In the genomic region with DNA sequence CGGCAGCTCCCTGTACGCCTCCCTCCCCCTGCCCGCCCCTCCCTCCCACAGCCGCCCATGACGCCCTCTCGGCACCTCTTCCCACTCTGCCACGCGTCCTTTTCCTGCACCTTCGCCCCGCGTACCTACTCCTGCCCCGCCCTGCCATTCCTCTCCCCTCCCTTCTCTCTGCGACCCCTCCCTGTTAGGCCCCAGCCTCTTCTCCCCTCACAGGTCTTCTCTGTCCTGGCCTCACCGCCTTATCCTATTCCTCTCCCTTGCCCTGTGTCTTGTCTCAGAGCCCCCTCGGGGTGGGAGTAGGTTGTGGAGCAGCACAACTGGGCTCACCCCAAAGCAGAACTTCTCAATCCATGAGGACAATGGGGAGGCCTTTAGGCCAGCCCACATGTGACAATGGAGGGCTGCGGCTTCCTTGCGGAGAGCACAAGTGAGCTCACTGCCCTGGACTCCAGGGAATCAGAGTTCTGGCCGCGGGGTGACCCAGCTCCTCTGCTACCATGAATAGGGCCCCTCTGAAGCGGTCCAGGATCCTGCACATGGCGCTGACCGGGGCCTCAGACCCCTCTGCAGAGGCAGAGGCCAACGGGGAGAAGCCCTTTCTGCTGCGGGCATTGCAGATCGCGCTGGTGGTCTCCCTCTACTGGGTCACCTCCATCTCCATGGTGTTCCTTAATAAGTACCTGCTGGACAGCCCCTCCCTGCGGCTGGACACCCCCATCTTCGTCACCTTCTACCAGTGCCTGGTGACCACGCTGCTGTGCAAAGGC, we compare ENCODE assay signal across 1 cellular context.
TF ChIP-seq lines count a peak whose summit lies in the region.

No MANE protein-coding gene starts in this region.

TF ChIP-seq in HepG2, 621 proteins besides CTCF, POLR2A, EP300 and RAD21 (continued from another document and continues in another):
- TF ChIP-seq ZNF775 (CRISPR knock-in tag; IDR thresholded peaks at IDR 0.05; ENCODE audit: borderline replicate concordance): no peak
- TF ChIP-seq, protein P1, sequence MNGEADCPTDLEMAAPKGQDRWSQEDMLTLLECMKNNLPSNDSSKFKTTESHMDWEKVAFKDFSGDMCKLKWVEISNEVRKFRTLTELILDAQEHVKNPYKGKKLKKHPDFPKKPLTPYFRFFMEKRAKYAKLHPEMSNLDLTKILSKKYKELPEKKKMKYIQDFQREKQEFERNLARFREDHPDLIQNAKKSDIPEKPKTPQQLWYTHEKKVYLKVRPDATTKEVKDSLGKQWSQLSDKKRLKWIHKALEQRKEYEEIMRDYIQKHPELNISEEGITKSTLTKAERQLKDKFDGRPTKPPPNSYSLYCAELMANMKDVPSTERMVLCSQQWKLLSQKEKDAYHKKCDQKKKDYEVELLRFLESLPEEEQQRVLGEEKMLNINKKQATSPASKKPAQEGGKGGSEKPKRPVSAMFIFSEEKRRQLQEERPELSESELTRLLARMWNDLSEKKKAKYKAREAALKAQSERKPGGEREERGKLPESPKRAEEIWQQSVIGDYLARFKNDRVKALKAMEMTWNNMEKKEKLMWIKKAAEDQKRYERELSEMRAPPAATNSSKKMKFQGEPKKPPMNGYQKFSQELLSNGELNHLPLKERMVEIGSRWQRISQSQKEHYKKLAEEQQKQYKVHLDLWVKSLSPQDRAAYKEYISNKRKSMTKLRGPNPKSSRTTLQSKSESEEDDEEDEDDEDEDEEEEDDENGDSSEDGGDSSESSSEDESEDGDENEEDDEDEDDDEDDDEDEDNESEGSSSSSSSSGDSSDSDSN (CRISPR knock-in tag; IDR thresholded peaks at IDR 0.05): peak; percentile 25
- TF ChIP-seq ZNF235 (CRISPR knock-in tag; IDR thresholded peaks at IDR 0.05; ENCODE audit: borderline replicate concordance): 0 out of 2 replicates have a peak, but pooled peaks have one; percentile 79
- TF ChIP-seq ZNF75D (CRISPR knock-in tag; IDR thresholded peaks at IDR 0.05; ENCODE audit: borderline replicate concordance): no peak
- 0 out of 2 replicates have a peak, but pooled peaks have one; percentile 75 for TF ChIP-seq ZNF33B (CRISPR knock-in tag; IDR thresholded peaks at IDR 0.05)
- TF ChIP-seq ZNF510 (CRISPR knock-in tag; IDR thresholded peaks at IDR 0.05; ENCODE audit: low read depth): no peak
- no peak for TF ChIP-seq TGIF2 (CRISPR knock-in tag; IDR thresholded peaks at IDR 0.05)
- TF ChIP-seq ZNF234 (CRISPR knock-in tag; conservative IDR thresholded peaks at IDR 0.05): no peak
- 0 out of 2 replicates have a peak, but pooled peaks have one; percentile 33 for TF ChIP-seq ZNF589 (CRISPR knock-in tag; conservative IDR thresholded peaks at IDR 0.05)
- no peak for TF ChIP-seq ZNF441 (CRISPR knock-in tag; IDR thresholded peaks at IDR 0.05; ENCODE audit: borderline replicate concordance)
- TF ChIP-seq PAX8 (CRISPR knock-in tag; IDR thresholded peaks at IDR 0.05; ENCODE audit: borderline replicate concordance): no peak
- TF ChIP-seq TAF1 (CRISPR knock-in tag; IDR thresholded peaks at IDR 0.05): no peak
- TF ChIP-seq ZNF563 (CRISPR knock-in tag; IDR thresholded peaks at IDR 0.05): peak; percentile 81
- TF ChIP-seq ZNF12 (CRISPR knock-in tag; IDR thresholded peaks at IDR 0.05): no peak
- no peak for TF ChIP-seq HNRNPLL (IDR thresholded peaks at IDR 0.05; ENCODE audit: low read depth, low read length, poor library complexity, severe bottlenecking)
- no peak for TF ChIP-seq XRCC5 (optimal IDR thresholded peaks at IDR 0.05; ENCODE audit: low read length)
- peak; percentile 70 for TF ChIP-seq ZFX (CRISPR knock-in tag; IDR thresholded peaks at IDR 0.05; ENCODE audit: low read depth)
- TF ChIP-seq, protein P2, sequence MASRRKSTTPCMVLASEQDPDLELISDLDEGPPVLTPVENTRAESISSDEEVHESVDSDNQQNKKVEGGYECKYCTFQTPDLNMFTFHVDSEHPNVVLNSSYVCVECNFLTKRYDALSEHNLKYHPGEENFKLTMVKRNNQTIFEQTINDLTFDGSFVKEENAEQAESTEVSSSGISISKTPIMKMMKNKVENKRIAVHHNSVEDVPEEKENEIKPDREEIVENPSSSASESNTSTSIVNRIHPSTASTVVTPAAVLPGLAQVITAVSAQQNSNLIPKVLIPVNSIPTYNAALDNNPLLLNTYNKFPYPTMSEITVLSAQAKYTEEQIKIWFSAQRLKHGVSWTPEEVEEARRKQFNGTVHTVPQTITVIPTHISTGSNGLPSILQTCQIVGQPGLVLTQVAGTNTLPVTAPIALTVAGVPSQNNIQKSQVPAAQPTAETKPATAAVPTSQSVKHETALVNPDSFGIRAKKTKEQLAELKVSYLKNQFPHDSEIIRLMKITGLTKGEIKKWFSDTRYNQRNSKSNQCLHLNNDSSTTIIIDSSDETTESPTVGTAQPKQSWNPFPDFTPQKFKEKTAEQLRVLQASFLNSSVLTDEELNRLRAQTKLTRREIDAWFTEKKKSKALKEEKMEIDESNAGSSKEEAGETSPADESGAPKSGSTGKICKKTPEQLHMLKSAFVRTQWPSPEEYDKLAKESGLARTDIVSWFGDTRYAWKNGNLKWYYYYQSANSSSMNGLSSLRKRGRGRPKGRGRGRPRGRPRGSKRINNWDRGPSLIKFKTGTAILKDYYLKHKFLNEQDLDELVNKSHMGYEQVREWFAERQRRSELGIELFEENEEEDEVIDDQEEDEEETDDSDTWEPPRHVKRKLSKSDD (CRISPR knock-in tag; IDR thresholded peaks at IDR 0.05; ENCODE audit: low read depth): no peak
- TF ChIP-seq ARNTL (CRISPR knock-in tag; IDR thresholded peaks at IDR 0.05): no peak
- TF ChIP-seq, protein P3, sequence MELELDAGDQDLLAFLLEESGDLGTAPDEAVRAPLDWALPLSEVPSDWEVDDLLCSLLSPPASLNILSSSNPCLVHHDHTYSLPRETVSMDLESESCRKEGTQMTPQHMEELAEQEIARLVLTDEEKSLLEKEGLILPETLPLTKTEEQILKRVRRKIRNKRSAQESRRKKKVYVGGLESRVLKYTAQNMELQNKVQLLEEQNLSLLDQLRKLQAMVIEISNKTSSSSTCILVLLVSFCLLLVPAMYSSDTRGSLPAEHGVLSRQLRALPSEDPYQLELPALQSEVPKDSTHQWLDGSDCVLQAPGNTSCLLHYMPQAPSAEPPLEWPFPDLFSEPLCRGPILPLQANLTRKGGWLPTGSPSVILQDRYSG (CRISPR knock-in tag; IDR thresholded peaks at IDR 0.05): no peak
- TF ChIP-seq, protein P4, sequence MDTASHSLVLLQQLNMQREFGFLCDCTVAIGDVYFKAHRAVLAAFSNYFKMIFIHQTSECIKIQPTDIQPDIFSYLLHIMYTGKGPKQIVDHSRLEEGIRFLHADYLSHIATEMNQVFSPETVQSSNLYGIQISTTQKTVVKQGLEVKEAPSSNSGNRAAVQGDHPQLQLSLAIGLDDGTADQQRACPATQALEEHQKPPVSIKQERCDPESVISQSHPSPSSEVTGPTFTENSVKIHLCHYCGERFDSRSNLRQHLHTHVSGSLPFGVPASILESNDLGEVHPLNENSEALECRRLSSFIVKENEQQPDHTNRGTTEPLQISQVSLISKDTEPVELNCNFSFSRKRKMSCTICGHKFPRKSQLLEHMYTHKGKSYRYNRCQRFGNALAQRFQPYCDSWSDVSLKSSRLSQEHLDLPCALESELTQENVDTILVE (CRISPR knock-in tag; IDR thresholded peaks at IDR 0.05): no peak
- no peak for TF ChIP-seq NR2F6 (IDR thresholded peaks at IDR 0.05)
- TF ChIP-seq NR2F6 (CRISPR knock-in tag; IDR thresholded peaks at IDR 0.05): no peak
- TF ChIP-seq HOXD1 (CRISPR knock-in tag; IDR thresholded peaks at IDR 0.05): no peak
- TF ChIP-seq HNRNPH1 (optimal IDR thresholded peaks at IDR 0.05; ENCODE audit: low read depth, low read length): no peak
- TF ChIP-seq GATA4 (IDR thresholded peaks at IDR 0.05; ENCODE audit: borderline replicate concordance, low read depth): no peak
- no peak for TF ChIP-seq REPIN1 (CRISPR knock-in tag; IDR thresholded peaks at IDR 0.05; ENCODE audit: borderline replicate concordance, low read depth)
- TF ChIP-seq, protein P5, sequence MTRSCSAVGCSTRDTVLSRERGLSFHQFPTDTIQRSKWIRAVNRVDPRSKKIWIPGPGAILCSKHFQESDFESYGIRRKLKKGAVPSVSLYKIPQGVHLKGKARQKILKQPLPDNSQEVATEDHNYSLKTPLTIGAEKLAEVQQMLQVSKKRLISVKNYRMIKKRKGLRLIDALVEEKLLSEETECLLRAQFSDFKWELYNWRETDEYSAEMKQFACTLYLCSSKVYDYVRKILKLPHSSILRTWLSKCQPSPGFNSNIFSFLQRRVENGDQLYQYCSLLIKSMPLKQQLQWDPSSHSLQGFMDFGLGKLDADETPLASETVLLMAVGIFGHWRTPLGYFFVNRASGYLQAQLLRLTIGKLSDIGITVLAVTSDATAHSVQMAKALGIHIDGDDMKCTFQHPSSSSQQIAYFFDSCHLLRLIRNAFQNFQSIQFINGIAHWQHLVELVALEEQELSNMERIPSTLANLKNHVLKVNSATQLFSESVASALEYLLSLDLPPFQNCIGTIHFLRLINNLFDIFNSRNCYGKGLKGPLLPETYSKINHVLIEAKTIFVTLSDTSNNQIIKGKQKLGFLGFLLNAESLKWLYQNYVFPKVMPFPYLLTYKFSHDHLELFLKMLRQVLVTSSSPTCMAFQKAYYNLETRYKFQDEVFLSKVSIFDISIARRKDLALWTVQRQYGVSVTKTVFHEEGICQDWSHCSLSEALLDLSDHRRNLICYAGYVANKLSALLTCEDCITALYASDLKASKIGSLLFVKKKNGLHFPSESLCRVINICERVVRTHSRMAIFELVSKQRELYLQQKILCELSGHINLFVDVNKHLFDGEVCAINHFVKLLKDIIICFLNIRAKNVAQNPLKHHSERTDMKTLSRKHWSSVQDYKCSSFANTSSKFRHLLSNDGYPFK (CRISPR knock-in tag; IDR thresholded peaks at IDR 0.05; ENCODE audit: borderline replicate concordance): no peak
- no peak for TF ChIP-seq ISL2 (CRISPR knock-in tag; IDR thresholded peaks at IDR 0.05)
- 0 out of 2 replicates have a peak, but pooled peaks have one; percentile 43 for TF ChIP-seq HOXA9 (CRISPR knock-in tag; IDR thresholded peaks at IDR 0.05; ENCODE audit: borderline replicate concordance)
- no peak for TF ChIP-seq NFYC (CRISPR knock-in tag; IDR thresholded peaks at IDR 0.05)
- TF ChIP-seq, protein P6, sequence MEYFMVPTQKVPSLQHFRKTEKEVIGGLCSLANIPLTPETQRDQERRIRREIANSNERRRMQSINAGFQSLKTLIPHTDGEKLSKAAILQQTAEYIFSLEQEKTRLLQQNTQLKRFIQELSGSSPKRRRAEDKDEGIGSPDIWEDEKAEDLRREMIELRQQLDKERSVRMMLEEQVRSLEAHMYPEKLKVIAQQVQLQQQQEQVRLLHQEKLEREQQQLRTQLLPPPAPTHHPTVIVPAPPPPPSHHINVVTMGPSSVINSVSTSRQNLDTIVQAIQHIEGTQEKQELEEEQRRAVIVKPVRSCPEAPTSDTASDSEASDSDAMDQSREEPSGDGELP (IDR thresholded peaks at IDR 0.05; ENCODE audit: borderline replicate concordance, low read depth): no peak
- TF ChIP-seq, protein P7, sequence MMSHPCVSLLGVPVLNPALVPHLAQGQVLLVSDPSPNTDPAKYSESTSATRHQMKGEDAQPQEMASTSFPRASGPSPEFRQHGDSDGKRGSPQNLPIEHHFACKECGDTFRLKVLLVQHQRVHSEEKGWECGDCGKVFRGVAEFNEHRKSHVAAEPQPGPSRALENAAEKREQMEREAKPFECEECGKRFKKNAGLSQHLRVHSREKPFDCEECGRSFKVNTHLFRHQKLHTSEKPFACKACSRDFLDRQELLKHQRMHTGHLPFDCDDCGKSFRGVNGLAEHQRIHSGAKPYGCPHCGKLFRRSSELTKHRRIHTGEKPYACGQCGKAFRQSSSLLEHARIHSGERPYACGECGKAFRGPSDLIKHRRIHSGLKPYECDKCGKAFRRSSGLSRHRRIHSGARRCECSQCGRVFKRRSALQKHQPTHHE (CRISPR knock-in tag; IDR thresholded peaks at IDR 0.05; ENCODE audit: borderline replicate concordance): no peak
- no peak; the same call in 1 of the 2 replicates for TF ChIP-seq ZNF224 (CRISPR knock-in tag; IDR thresholded peaks at IDR 0.05)
- TF ChIP-seq ZNF780A (CRISPR knock-in tag; IDR thresholded peaks at IDR 0.05): no peak
- no peak for TF ChIP-seq SIN3B (IDR thresholded peaks at IDR 0.05; ENCODE audit: low read length)
- TF ChIP-seq, protein P8, sequence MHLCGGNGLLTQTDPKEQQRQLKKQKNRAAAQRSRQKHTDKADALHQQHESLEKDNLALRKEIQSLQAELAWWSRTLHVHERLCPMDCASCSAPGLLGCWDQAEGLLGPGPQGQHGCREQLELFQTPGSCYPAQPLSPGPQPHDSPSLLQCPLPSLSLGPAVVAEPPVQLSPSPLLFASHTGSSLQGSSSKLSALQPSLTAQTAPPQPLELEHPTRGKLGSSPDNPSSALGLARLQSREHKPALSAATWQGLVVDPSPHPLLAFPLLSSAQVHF (CRISPR knock-in tag; IDR thresholded peaks at IDR 0.05): no peak
- TF ChIP-seq ASH2L (IDR thresholded peaks at IDR 0.05; ENCODE audit: insufficient read length, low read depth, low read length): no peak
- no peak for TF ChIP-seq ZFP90 (CRISPR knock-in tag; IDR thresholded peaks at IDR 0.05; ENCODE audit: borderline replicate concordance)
- TF ChIP-seq JARID2 (CRISPR knock-in tag; IDR thresholded peaks at IDR 0.05; ENCODE audit: insufficient replicate concordance): no peak
- TF ChIP-seq, protein P9, sequence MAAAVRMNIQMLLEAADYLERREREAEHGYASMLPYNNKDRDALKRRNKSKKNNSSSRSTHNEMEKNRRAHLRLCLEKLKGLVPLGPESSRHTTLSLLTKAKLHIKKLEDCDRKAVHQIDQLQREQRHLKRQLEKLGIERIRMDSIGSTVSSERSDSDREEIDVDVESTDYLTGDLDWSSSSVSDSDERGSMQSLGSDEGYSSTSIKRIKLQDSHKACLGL (CRISPR knock-in tag; IDR thresholded peaks at IDR 0.05): peak; percentile 69; the same call in 1 of the 2 replicates
- TF ChIP-seq ZNF496 (CRISPR knock-in tag; IDR thresholded peaks at IDR 0.05; ENCODE audit: insufficient replicate concordance): no peak
- TF ChIP-seq U2AF2 (IDR thresholded peaks at IDR 0.05; ENCODE audit: low read depth, low read length): no peak
- TF ChIP-seq NR2C2 (CRISPR knock-in tag; IDR thresholded peaks at IDR 0.05; ENCODE audit: borderline replicate concordance): no peak
- TF ChIP-seq ZFAT (CRISPR knock-in tag; conservative IDR thresholded peaks at IDR 0.05): no peak
- TF ChIP-seq DNMT1 (CRISPR knock-in tag; IDR thresholded peaks at IDR 0.05): no peak; the same call in 1 of the 2 replicates
- TF ChIP-seq HNRNPL (IDR thresholded peaks at IDR 0.05; ENCODE audit: low read depth, low read length): no peak
- TF ChIP-seq, protein P10, sequence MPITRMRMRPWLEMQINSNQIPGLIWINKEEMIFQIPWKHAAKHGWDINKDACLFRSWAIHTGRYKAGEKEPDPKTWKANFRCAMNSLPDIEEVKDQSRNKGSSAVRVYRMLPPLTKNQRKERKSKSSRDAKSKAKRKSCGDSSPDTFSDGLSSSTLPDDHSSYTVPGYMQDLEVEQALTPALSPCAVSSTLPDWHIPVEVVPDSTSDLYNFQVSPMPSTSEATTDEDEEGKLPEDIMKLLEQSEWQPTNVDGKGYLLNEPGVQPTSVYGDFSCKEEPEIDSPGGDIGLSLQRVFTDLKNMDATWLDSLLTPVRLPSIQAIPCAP (CRISPR knock-in tag; IDR thresholded peaks at IDR 0.05; ENCODE audit: low read depth): no peak
- TF ChIP-seq, protein P11, sequence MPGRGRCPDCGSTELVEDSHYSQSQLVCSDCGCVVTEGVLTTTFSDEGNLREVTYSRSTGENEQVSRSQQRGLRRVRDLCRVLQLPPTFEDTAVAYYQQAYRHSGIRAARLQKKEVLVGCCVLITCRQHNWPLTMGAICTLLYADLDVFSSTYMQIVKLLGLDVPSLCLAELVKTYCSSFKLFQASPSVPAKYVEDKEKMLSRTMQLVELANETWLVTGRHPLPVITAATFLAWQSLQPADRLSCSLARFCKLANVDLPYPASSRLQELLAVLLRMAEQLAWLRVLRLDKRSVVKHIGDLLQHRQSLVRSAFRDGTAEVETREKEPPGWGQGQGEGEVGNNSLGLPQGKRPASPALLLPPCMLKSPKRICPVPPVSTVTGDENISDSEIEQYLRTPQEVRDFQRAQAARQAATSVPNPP (CRISPR knock-in tag; IDR thresholded peaks at IDR 0.05): no peak
- no peak for TF ChIP-seq CC2D1A (CRISPR knock-in tag; IDR thresholded peaks at IDR 0.05)
- no peak for TF ChIP-seq AGO1 (IDR thresholded peaks at IDR 0.05; ENCODE audit: low read depth, low read length, poor library complexity, severe bottlenecking)
